Comparison of ENCODE assay signal across 1 cellular context in genomic region chr9:106883626-106884190, GRCh38.
TF ChIP-seq lines count a peak whose summit lies in the region.

No MANE protein-coding gene starts in this region.

TF ChIP-seq in GM12878, 131 proteins besides CTCF, POLR2A, EP300 and RAD21:
- TF ChIP-seq CHD2 (IDR thresholded peaks at IDR 0.05; ENCODE audit: borderline replicate concordance, low read depth, low read length) (0 out of 2 replicates have a peak, but pooled peaks have one; percentile 26), NFXL1 (IDR thresholded peaks at IDR 0.05; ENCODE audit: borderline replicate concordance) (no peak)
